In genomic region chr1:168340796-168341510, GRCh38 we compare ENCODE assay signal across 1 cellular context.
TF ChIP-seq lines count a peak whose summit lies in the region.

No MANE protein-coding gene starts in this region.

TF ChIP-seq in K562, 482 proteins besides CTCF, POLR2A, EP300 and RAD21 (continued from another document):
- TF ChIP-seq, protein P1, sequence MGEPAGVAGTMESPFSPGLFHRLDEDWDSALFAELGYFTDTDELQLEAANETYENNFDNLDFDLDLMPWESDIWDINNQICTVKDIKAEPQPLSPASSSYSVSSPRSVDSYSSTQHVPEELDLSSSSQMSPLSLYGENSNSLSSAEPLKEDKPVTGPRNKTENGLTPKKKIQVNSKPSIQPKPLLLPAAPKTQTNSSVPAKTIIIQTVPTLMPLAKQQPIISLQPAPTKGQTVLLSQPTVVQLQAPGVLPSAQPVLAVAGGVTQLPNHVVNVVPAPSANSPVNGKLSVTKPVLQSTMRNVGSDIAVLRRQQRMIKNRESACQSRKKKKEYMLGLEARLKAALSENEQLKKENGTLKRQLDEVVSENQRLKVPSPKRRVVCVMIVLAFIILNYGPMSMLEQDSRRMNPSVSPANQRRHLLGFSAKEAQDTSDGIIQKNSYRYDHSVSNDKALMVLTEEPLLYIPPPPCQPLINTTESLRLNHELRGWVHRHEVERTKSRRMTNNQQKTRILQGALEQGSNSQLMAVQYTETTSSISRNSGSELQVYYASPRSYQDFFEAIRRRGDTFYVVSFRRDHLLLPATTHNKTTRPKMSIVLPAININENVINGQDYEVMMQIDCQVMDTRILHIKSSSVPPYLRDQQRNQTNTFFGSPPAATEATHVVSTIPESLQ (CRISPR knock-in tag; IDR thresholded peaks at IDR 0.05), result 0 out of 2 replicates have a peak, but pooled peaks have one; percentile 37
- TF ChIP-seq HNRNPK (IDR thresholded peaks at IDR 0.05; ENCODE audit: low read depth, low read length, poor library complexity, severe bottlenecking) (no peak), PHTF2 (CRISPR knock-in tag; IDR thresholded peaks at IDR 0.05) (no peak), GABPB2 (CRISPR knock-in tag; conservative IDR thresholded peaks at IDR 0.05) (no peak), RCOR1 (IDR thresholded peaks at IDR 0.05; ENCODE audit: borderline replicate concordance in 1 of 2, low read depth in 2 of 2, low read length in 2 of 2) (0 out of 4 replicates have a peak, but pooled peaks of 1 of the 2 experiments have one; percentile 8), THRAP3 (IDR thresholded peaks at IDR 0.05; ENCODE audit: borderline replicate concordance) (no peak), NR2F6 (CRISPR knock-in tag; IDR thresholded peaks at IDR 0.05) (no peak), ESRRB (CRISPR knock-in tag; IDR thresholded peaks at IDR 0.05; ENCODE audit: borderline replicate concordance) (no peak), TEAD4 (IDR thresholded peaks at IDR 0.05; ENCODE audit: low read length) (peak; percentile 75), TEAD4 (CRISPR knock-in tag; IDR thresholded peaks at IDR 0.05; ENCODE audit: borderline replicate concordance) (no peak), POLR2AphosphoS5 (IDR thresholded peaks at IDR 0.05; ENCODE audit: control insufficient read depth, insufficient read depth, low read depth, low read length) (no peak), ZNF282 (CRISPR knock-in tag; IDR thresholded peaks at IDR 0.05) (no peak), EZH2 (IDR thresholded peaks at IDR 0.05; ENCODE audit: borderline replicate concordance, low read depth, low read length) (no peak), SIX5 (IDR thresholded peaks at IDR 0.05; ENCODE audit: borderline replicate concordance in 1 of 2, insufficient read depth in 1 of 2, low read depth in 1 of 2, low read length in 2 of 2) (no peak), NCOR1 (IDR thresholded peaks at IDR 0.05) (peak; percentile 27; the same call in 1 of the 2 replicates), SETDB1 (IDR thresholded peaks at IDR 0.05; ENCODE audit: low read length) (no peak), ZNF175 (CRISPR knock-in tag; IDR thresholded peaks at IDR 0.05; ENCODE audit: low read depth) (peak; percentile 41; the same call in 1 of the 2 replicates), ZNF41 (CRISPR knock-in tag; conservative IDR thresholded peaks at IDR 0.05) (no peak), ESRRA (IDR thresholded peaks at IDR 0.05; ENCODE audit: borderline replicate concordance, low read depth) (peak; percentile 19; the same call in 1 of the 2 replicates), ARID1B (IDR thresholded peaks at IDR 0.05) (peak; percentile 54; the same call in 1 of the 2 replicates), ZNF444 (CRISPR knock-in tag; IDR thresholded peaks at IDR 0.05) (no peak)
- TF ChIP-seq, protein P2, sequence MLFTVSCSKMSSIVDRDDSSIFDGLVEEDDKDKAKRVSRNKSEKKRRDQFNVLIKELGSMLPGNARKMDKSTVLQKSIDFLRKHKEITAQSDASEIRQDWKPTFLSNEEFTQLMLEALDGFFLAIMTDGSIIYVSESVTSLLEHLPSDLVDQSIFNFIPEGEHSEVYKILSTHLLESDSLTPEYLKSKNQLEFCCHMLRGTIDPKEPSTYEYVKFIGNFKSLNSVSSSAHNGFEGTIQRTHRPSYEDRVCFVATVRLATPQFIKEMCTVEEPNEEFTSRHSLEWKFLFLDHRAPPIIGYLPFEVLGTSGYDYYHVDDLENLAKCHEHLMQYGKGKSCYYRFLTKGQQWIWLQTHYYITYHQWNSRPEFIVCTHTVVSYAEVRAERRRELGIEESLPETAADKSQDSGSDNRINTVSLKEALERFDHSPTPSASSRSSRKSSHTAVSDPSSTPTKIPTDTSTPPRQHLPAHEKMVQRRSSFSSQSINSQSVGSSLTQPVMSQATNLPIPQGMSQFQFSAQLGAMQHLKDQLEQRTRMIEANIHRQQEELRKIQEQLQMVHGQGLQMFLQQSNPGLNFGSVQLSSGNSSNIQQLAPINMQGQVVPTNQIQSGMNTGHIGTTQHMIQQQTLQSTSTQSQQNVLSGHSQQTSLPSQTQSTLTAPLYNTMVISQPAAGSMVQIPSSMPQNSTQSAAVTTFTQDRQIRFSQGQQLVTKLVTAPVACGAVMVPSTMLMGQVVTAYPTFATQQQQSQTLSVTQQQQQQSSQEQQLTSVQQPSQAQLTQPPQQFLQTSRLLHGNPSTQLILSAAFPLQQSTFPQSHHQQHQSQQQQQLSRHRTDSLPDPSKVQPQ (CRISPR knock-in tag; IDR thresholded peaks at IDR 0.05; ENCODE audit: borderline replicate concordance), result no peak
- TF ChIP-seq, protein P3, sequence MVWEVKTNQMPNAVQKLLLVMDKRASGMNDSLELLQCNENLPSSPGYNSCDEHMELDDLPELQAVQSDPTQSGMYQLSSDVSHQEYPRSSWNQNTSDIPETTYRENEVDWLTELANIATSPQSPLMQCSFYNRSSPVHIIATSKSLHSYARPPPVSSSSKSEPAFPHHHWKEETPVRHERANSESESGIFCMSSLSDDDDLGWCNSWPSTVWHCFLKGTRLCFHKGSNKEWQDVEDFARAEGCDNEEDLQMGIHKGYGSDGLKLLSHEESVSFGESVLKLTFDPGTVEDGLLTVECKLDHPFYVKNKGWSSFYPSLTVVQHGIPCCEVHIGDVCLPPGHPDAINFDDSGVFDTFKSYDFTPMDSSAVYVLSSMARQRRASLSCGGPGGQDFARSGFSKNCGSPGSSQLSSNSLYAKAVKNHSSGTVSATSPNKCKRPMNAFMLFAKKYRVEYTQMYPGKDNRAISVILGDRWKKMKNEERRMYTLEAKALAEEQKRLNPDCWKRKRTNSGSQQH (CRISPR knock-in tag; IDR thresholded peaks at IDR 0.05), result no peak
